Comparison of ENCODE assay signal across 1 cellular context in the genomic region with DNA sequence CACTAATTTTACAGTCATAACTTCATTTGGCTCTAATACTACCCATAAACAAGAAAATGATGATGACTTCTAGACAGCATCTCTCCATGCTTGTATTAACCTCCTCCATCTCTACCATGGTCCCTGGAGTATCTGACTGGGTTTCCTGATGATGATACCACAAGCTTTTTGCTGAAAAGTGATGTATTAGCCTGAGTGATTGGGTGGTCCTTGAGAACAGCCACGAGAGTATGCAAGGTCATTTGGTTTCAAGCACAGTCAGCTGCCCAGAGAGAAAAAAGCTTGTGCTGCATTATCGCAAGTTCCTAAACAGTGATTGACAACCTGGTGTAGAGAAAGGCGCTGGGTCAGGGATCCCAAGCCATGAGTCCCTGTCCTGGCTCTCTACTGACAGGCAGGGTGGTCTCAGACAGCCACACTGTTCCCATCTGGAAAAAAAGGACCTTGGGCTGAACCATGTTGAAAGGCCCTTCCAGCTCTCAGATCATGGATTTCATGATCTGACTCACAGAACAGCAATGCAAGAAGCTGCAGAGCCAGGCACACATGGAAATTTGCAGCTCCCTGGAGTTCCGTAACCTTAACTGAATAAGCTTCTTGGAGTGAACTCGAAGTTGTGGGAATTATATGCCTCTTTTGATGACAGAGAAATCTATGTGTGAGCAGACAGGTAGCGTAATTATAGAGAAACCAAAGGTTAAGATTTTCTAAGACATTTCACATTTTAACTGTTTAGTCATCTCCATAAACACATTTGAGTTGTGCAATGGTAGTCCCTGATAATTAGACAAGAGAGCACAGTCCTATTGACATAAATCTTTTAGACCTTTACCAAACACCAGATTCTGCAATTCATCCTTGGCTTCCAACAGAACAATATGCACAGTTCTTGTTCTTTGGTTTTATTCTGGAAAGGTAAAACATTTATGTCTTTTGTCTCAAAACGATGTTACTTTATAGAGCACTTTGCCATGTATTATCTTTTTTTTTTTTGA.
TF ChIP-seq lines count a peak whose summit lies in the region.

No MANE protein-coding gene starts in this region.

TF ChIP-seq in WTC11, 78 proteins besides CTCF, POLR2A, EP300 and RAD21 (continued from another document):
- TF ChIP-seq CDX4 (CRISPR knock-in tag; IDR thresholded peaks at IDR 0.05; ENCODE audit: borderline replicate concordance), result no peak
- TF ChIP-seq AR (CRISPR knock-in tag; IDR thresholded peaks at IDR 0.05), result no peak
- TF ChIP-seq FOXP1 (CRISPR knock-in tag; IDR thresholded peaks at IDR 0.05; ENCODE audit: borderline replicate concordance), result no peak
- TF ChIP-seq, protein P1, sequence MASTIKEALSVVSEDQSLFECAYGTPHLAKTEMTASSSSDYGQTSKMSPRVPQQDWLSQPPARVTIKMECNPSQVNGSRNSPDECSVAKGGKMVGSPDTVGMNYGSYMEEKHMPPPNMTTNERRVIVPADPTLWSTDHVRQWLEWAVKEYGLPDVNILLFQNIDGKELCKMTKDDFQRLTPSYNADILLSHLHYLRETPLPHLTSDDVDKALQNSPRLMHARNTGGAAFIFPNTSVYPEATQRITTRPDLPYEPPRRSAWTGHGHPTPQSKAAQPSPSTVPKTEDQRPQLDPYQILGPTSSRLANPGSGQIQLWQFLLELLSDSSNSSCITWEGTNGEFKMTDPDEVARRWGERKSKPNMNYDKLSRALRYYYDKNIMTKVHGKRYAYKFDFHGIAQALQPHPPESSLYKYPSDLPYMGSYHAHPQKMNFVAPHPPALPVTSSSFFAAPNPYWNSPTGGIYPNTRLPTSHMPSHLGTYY (CRISPR knock-in tag; IDR thresholded peaks at IDR 0.05), result no peak
- no peak for TF ChIP-seq FOXP4 (CRISPR knock-in tag; IDR thresholded peaks at IDR 0.05)
- no peak for TF ChIP-seq GTF2I (CRISPR knock-in tag; conservative IDR thresholded peaks at IDR 0.05)
- no peak for TF ChIP-seq GRHL2 (CRISPR knock-in tag; IDR thresholded peaks at IDR 0.05; ENCODE audit: insufficient replicate concordance, severe bottlenecking)
- no peak for TF ChIP-seq SMAD3 (CRISPR knock-in tag; IDR thresholded peaks at IDR 0.05; ENCODE audit: borderline replicate concordance)
TF ChIP-seq in WTC11: peak in this region for 0.
